ENCODE assay signal across 1 cellular context in genomic region chr3:14125193-14126016, GRCh38.
TF ChIP-seq lines count a peak whose summit lies in the region.

No MANE protein-coding gene starts in this region.

TF ChIP-seq in K562, 482 proteins besides CTCF, POLR2A, EP300 and RAD21 (continued from another document and continues in another):
- TF ChIP-seq CEBPZ (IDR thresholded peaks at IDR 0.05; ENCODE audit: borderline replicate concordance, low read depth, low read length) (no peak), HSF4 (CRISPR knock-in tag; IDR thresholded peaks at IDR 0.05; ENCODE audit: borderline replicate concordance) (no peak), GTF2B (IDR thresholded peaks at IDR 0.05; ENCODE audit: extremely low read depth, insufficient read length) (no peak), DNMT1 (IDR thresholded peaks at IDR 0.05) (no peak), IRF1 (CRISPR knock-in tag; IDR thresholded peaks at IDR 0.05; ENCODE audit: borderline replicate concordance) (peak; percentile 43; the same call in 1 of the 2 replicates), NCOA6 (IDR thresholded peaks at IDR 0.05) (0 out of 2 replicates have a peak, but pooled peaks have one; percentile 33), STAG1 (CRISPR knock-in tag; IDR thresholded peaks at IDR 0.05; ENCODE audit: borderline replicate concordance) (no peak), ZNF583 (CRISPR knock-in tag; IDR thresholded peaks at IDR 0.05) (peak; percentile 47; the same call in 1 of the 2 replicates), TCF15 (CRISPR knock-in tag; IDR thresholded peaks at IDR 0.05) (no peak), EWSR1 (IDR thresholded peaks at IDR 0.05; ENCODE audit: borderline replicate concordance, low read depth, partially characterized antibody) (no peak), HES1 (IDR thresholded peaks at IDR 0.05; ENCODE audit: low read depth) (no peak), HDAC8 (tag; IDR thresholded peaks at IDR 0.05) (0 out of 2 replicates have a peak, but pooled peaks have one; percentile 34), HMG20B (CRISPR knock-in tag; IDR thresholded peaks at IDR 0.05) (no peak), NFIC (IDR thresholded peaks at IDR 0.05) (no peak; the same call in 1 of the 2 replicates), POLR2H (tag; IDR thresholded peaks at IDR 0.05; ENCODE audit: low read depth) (no peak), BRF1 (IDR thresholded peaks at IDR 0.05; ENCODE audit: borderline replicate concordance, extremely low read depth, insufficient read length) (no peak), JUN (IDR thresholded peaks at IDR 0.05; ENCODE audit: borderline replicate concordance, low read depth, low read length) (peak; percentile 92), JUN (CRISPR knock-in tag; IDR thresholded peaks at IDR 0.05; ENCODE audit: borderline replicate concordance) (0 out of 2 replicates have a peak, but pooled peaks have one; percentile 37), ATF7 (IDR thresholded peaks at IDR 0.05) (peak; percentile 48), ZNF280B (CRISPR knock-in tag; IDR thresholded peaks at IDR 0.05) (no peak), ARID3A (IDR thresholded peaks at IDR 0.05; ENCODE audit: borderline replicate concordance, low read depth, low read length) (no peak), MTA3 (IDR thresholded peaks at IDR 0.05; ENCODE audit: borderline replicate concordance) (0 out of 2 replicates have a peak, but pooled peaks have one; percentile 62), ZBTB8A (IDR thresholded peaks at IDR 0.05; ENCODE audit: partially characterized antibody) (no peak), MCM5 (IDR thresholded peaks at IDR 0.05; ENCODE audit: low read depth) (no peak), ZNF436 (CRISPR knock-in tag; IDR thresholded peaks at IDR 0.05) (no peak), SAP30 (IDR thresholded peaks at IDR 0.05; ENCODE audit: borderline replicate concordance, insufficient read depth, low read depth, low read length, poor library complexity, severe bottlenecking) (peak; percentile 95), KDM5B (IDR thresholded peaks at IDR 0.05; ENCODE audit: insufficient replicate concordance, low read depth, low read length) (no peak), KAT7 (CRISPR knock-in tag; IDR thresholded peaks at IDR 0.05; ENCODE audit: borderline replicate concordance) (no peak), HOMEZ (CRISPR knock-in tag; IDR thresholded peaks at IDR 0.05) (no peak), ZNF407 (IDR thresholded peaks at IDR 0.05; ENCODE audit: low read depth) (no peak; the same call in 1 of the 2 replicates), BMI1 (IDR thresholded peaks at IDR 0.05; ENCODE audit: low read length) (no peak), LCOR (CRISPR knock-in tag; IDR thresholded peaks at IDR 0.05) (peak; percentile 42; the same call in 1 of the 2 replicates), SMARCE1 (IDR thresholded peaks at IDR 0.05) (0 out of 2 replicates have a peak, but pooled peaks have one; percentile 71), YBX1 (IDR thresholded peaks at IDR 0.05) (no peak), ZBTB7A (IDR thresholded peaks at IDR 0.05; ENCODE audit: borderline replicate concordance, control insufficient read depth, low read depth, low read length) (peak; percentile 17; the same call in 1 of the 2 replicates), ZSCAN29 (IDR thresholded peaks at IDR 0.05) (no peak), FUS (optimal IDR thresholded peaks at IDR 0.05; ENCODE audit: low read depth, low read length) (no peak)
